Comparison of ENCODE assay signal across 11 cellular contexts in the genomic region with DNA sequence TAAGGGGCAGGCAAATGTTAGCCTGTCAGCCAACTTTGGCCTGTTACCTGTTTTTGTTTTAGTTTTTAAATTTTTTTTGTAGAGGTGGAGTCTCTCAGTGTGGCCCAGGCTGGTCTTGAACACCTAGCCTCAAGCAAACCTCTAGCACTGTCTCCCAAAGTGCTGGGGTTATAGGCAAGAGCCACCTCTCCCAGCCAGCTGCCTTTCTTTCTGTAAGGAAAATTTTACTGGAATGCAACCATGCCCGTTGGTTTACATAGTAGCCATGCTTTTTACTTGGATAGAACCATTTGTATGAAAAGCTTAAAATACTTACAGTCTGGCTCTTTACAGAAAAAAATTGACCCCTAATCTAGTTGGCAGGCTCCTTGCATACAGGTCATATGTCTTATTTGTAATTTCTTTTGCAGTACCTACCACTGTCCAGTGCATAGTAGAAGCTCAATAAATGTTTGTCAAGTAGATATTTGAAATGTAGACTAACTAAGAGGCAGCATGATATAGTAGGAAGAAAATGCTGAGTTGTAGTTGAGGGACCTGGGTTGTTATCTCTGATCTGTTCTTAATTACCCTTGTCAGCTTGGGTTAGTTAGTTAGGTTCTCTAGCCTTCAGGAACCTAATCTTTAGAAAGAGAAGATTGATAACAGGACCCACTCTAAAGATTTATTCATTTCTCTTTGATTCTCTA. TPM values are rescaled to one million over a fixed set of nuclear protein-coding genes. Genes with fewer than 3 reads are reported as not detected.
DNase-seq lines count a peak whose midpoint lies in the region; ATAC-seq and TF ChIP-seq lines count a peak whose summit lies in the region.
"Had no signal": no experiment of that assay in that cellular context is flagged by ENCODE, and none has a peak within 500 bp of the region (broad histone marks: within the 10 kb centered on the region; RNA-seq: fewer than 3 reads in every experiment).

No MANE protein-coding gene starts in this region.

- H3K27me3 Mint-ChIP-seq in activated T-helper 2 cell treated with anti-CD3 and anti-CD28 coated beads, Interferon-gamma antibody, Interleukin-2, Interleukin-4, amounts not matched to agents 10 μg/mL and 5 μg/mL and 100 μg/mL, durations not matched to agents 14 hours and 24 hours and 36 hours (ENCODE audit: low read depth) = no peaks in the 10 kb centered on the region
- H3K27me3 Mint-ChIP-seq in memory B cell = no peaks in the 10 kb centered on the region
- H3K27me3 Mint-ChIP-seq in H9 (ENCODE audit: low read depth) = no peaks in the 10 kb centered on the region

- no peak overlapping the region for H2BK5ac ChIP-seq in H9 (ENCODE audit: insufficient read length, low read length)

- peaks cover 5% of the 10 kb centered on the region; the same call in 1 of the 2 replicates for H3K79me2 ChIP-seq in H9 (ENCODE audit: insufficient read depth, low read length)

- H3K9ac ChIP-seq in H9 (ENCODE audit: extremely low read depth, insufficient read length, low read length) = no peak overlapping the region

- no peaks in the 10 kb centered on the region for H3K4me1 ChIP-seq in A673 (ENCODE audit: insufficient read depth, low read length, poor library complexity, severe bottlenecking)
- no peaks in the 10 kb centered on the region for H3K4me1 ChIP-seq in H9 (ENCODE audit: insufficient read depth, low read length)

- H3K9me3 ChIP-seq in A673 (ENCODE audit: low read depth, low read length, poor library complexity, severe bottlenecking) (no peaks in the 10 kb centered on the region), H9 (ENCODE audit: control insufficient read depth, low read depth, low read length) (no peaks in the 10 kb centered on the region)
- H3K9me3 ChIP-seq: SJSA1 had no signal

- H3T11ph ChIP-seq in H9 (ENCODE audit: low read length) = no peak overlapping the region

- no peak overlapping the region for H3K18ac ChIP-seq in H9 (ENCODE audit: insufficient read length, low read depth, low read length)

- peaks cover 82% of the 10 kb centered on the region for H3K36me3 ChIP-seq in A673 (ENCODE audit: insufficient read depth, low read length, poor library complexity, severe bottlenecking)

- H4K5ac ChIP-seq in H9 (ENCODE audit: insufficient read length, low read depth, low read length) = no peak overlapping the region

- peaks cover 9% of the 10 kb centered on the region for H3K23me2 ChIP-seq in H9 (ENCODE audit: insufficient read length, low read depth, low read length, poor library complexity, severe bottlenecking)

- no peak overlapping the region for H2BK20ac ChIP-seq in H9 (ENCODE audit: low read depth, low read length, poor library complexity, severe bottlenecking)

- H3K27me3 ChIP-seq in A673 (replicated peaks; ENCODE audit: insufficient read depth, low read depth, low read length, poor library complexity) = no peaks in the 10 kb centered on the region
- H3K27me3 ChIP-seq in H9 (ENCODE audit: insufficient read depth, low read length) = no peaks in the 10 kb centered on the region
- H3K27me3 ChIP-seq: SJSA1 had no signal

- H3K27ac Mint-ChIP-seq in activated T-helper 2 cell treated with anti-CD3 and anti-CD28 coated beads, Interferon-gamma antibody, Interleukin-2, Interleukin-4, amounts not matched to agents 10 μg/mL and 5 μg/mL and 100 μg/mL, durations not matched to agents 14 hours and 24 hours and 36 hours = peak overlapping the region; percentile 24
- H3K27ac Mint-ChIP-seq in memory B cell (peak overlapping the region; percentile 55), H9 (peak overlapping the region in 1 of 3 experiments; percentile 67; a peak in 1 of 7 replicates)

- no peak overlapping the region for H2BK120ac ChIP-seq in H9 (ENCODE audit: low read depth, low read length, poor library complexity, severe bottlenecking)

- no peak overlapping the region for H2BK15ac ChIP-seq in H9 (ENCODE audit: low read depth, low read length)

- H4K8ac ChIP-seq in H9 (replicated peaks; ENCODE audit: insufficient read length, low read depth, low read length) = no peak overlapping the region

- POLR2A ChIA-PET in A673 (lab: Charles Lee; ENCODE audit: low non-redundant PET) = interaction anchor here (0.6 kb wide), 1 partner anchor 550 kb away, joined by 14 read pairs; no protein-coding TSS in a partner anchor

- ATAC-seq in memory B cell (ENCODE audit: low read depth) (no peak), GM19023 (IDR thresholded peaks at IDR 0.05; ENCODE audit: unreplicated experiment) (no peak)
- ATAC-seq: HCT116 had no signal

- peaks cover 39% of the 10 kb centered on the region for H3K4me1 Mint-ChIP-seq in activated T-helper 2 cell treated with anti-CD3 and anti-CD28 coated beads, Interferon-gamma antibody, Interleukin-2, Interleukin-4, amounts not matched to agents 10 μg/mL and 5 μg/mL and 100 μg/mL, durations not matched to agents 14 hours and 24 hours and 36 hours (ENCODE audit: low read depth)
- H3K4me1 Mint-ChIP-seq in memory B cell (peaks cover 16% of the 10 kb centered on the region), H9 (peaks cover 4 to 13% of the 10 kb centered on the region in 2 experiments; a peak in 3 of 4 replicates)

- H3K4ac ChIP-seq in H9 (ENCODE audit: low read depth, low read length) = no peak overlapping the region

- no peak overlapping the region for H3K56ac ChIP-seq in H9 (ENCODE audit: insufficient read length, low read depth, low read length)

- no peak overlapping the region for H3K4me3 ChIP-seq in A673 (ENCODE audit: low read depth, low read length, poor library complexity, severe bottlenecking)
- peak overlapping the region; percentile 84 for H3K4me3 ChIP-seq in GM08714 (ENCODE audit: low read length)
- H3K4me3 ChIP-seq: SJSA1 had no signal

- intact Hi-C loops in A673 (cut with micrococcal nuclease; ENCODE audit: unreplicated experiment) = no loop called here
- intact Hi-C loops in activated T-helper 2 cell treated with anti-CD3 and anti-CD28 coated beads, Interferon-gamma antibody, Interleukin-2, Interleukin-4, amounts not matched to agents 10 μg/mL and 5 μg/mL and 100 μg/mL, durations not matched to agents 14 hours and 24 hours and 36 hours (cut with micrococcal nuclease) = no loop called here

- H3K36me3 Mint-ChIP-seq in activated T-helper 2 cell treated with anti-CD3 and anti-CD28 coated beads, Interferon-gamma antibody, Interleukin-2, Interleukin-4, amounts not matched to agents 10 μg/mL and 5 μg/mL and 100 μg/mL, durations not matched to agents 14 hours and 24 hours and 36 hours (ENCODE audit: low read depth) = peaks cover 83% of the 10 kb centered on the region
- peaks cover 8% of the 10 kb centered on the region for H3K36me3 Mint-ChIP-seq in memory B cell
- H3K36me3 Mint-ChIP-seq in H9 (ENCODE audit: insufficient read depth in 1 of 3, low read depth in 3 of 3) = peaks cover 27 to 80% (median 70%) of the 10 kb centered on the region in 3 experiments

- no peaks in the 10 kb centered on the region for H3K79me1 ChIP-seq in H9 (ENCODE audit: insufficient read depth, low read depth, low read length, poor library complexity, severe bottlenecking)

- no peaks in the 10 kb centered on the region for H3K9me3 Mint-ChIP-seq in activated T-helper 2 cell treated with anti-CD3 and anti-CD28 coated beads, Interferon-gamma antibody, Interleukin-2, Interleukin-4, amounts not matched to agents 10 μg/mL and 5 μg/mL and 100 μg/mL, durations not matched to agents 14 hours and 24 hours and 36 hours
- H3K9me3 Mint-ChIP-seq in memory B cell (no peaks in the 10 kb centered on the region), H9 (peaks cover 0 to 2% of the 10 kb centered on the region in 2 experiments; a peak in 1 of 5 replicates)

- no CpG with 5 or more reads among the region's 1 CpG for WGBS in H9 (ENCODE audit: extremely low coverage, insufficient read length, low lambda C conversion rate)

- no peak overlapping the region for H2AK5ac ChIP-seq in H9 (ENCODE audit: insufficient read length, low read length)

- CTCF ChIA-PET in A673 (lab: Charles Lee) = no interaction called here

- H4K20me1 ChIP-seq in H9 (ENCODE audit: control insufficient read depth, insufficient read depth, insufficient read length) = no peaks in the 10 kb centered on the region

- H3K14ac ChIP-seq in H9 (ENCODE audit: insufficient read depth, low read length) = no peak overlapping the region

- no peak overlapping the region for H3K4me2 ChIP-seq in H9 (ENCODE audit: insufficient read depth, insufficient read length, low read length)

- peak overlapping the region; percentile 46 for H3K4me3 Mint-ChIP-seq in activated T-helper 2 cell treated with anti-CD3 and anti-CD28 coated beads, Interferon-gamma antibody, Interleukin-2, Interleukin-4, amounts not matched to agents 10 μg/mL and 5 μg/mL and 100 μg/mL, durations not matched to agents 14 hours and 24 hours and 36 hours (ENCODE audit: low read depth)
- H3K4me3 Mint-ChIP-seq in memory B cell (no peak overlapping the region), H9 (peak overlapping the region in 1 of 2 experiments; percentile 14; a peak in 1 of 5 replicates)

- peak overlapping the region; percentile 12 for H3K27ac ChIP-seq in A673 (ENCODE audit: low read depth, low read length, poor library complexity, severe bottlenecking)
- H3K27ac ChIP-seq in H9 (ENCODE audit: insufficient read length, low read depth, low read length) = no peak overlapping the region
- H3K27ac ChIP-seq: SJSA1 had no signal

- DNase-seq in A673 (ENCODE audit: low spot score) (no peak), memory B cell (ENCODE audit: low spot score in 2 of 2) (no peak), H9 (no peak), ACHN (no peak), DMS 273 treated with DMSO at 0.1 percent for 48 hours (lab: John Stamatoyannopoulos, UW) (no peak)
- DNase-seq in activated T-helper 2 cell treated with anti-CD3 and anti-CD28 coated beads, Interferon-gamma antibody, Interleukin-2, Interleukin-4, amounts not matched to agents 10 μg/mL and 5 μg/mL and 100 μg/mL, durations not matched to agents 14 hours and 24 hours and 36 hours (ENCODE audit: low spot score) = no peak
- DNase-seq: NCI-H2081 had no signal

- no peak overlapping the region for H2AFZ ChIP-seq in H9 (ENCODE audit: low read length)

- in situ Hi-C loops in ACHN (cut with HindIII; ENCODE audit: low pct_ligation_motif_present, low pct_unique_long_range_greater_than_20kb, low sequenced_read_pairs) = no loop called here

- no peak overlapping the region for H2BK12ac ChIP-seq in H9 (ENCODE audit: insufficient read length, low read depth, low read length)

- TF ChIP-seq CTCF in A673 (conservative IDR thresholded peaks at IDR 0.05; ENCODE audit: low read depth, low read length) (no peak), H9 (conservative IDR thresholded peaks at IDR 0.05) (no peak)

- H3K23ac ChIP-seq in H9 (ENCODE audit: insufficient read length, low read depth, low read length) = no peak overlapping the region

- no TSS peak for BruUV-seq in A673 (replicated peaks; lab: Mats Ljungman, UMichigan)

- H4K91ac ChIP-seq in H9 (ENCODE audit: insufficient read length, low read depth, low read length) = no peak overlapping the region

RNA-seq across cellular contexts. Expression of gene MDM2, which starts 4.7 kb away (rescaled TPM):
- total RNA-seq in A673 (2021) (132 and 149 TPM in 2 replicates), H9 (2021) (159 and 162 TPM in 2 replicates)
- 180 and 194 TPM in 2 replicates for total RNA-seq in activated T-helper 2 cell treated with anti-CD3 and anti-CD28 coated beads, Interferon-gamma antibody, Interleukin-2, Interleukin-4, amounts not matched to agents 10 μg/mL and 5 μg/mL and 100 μg/mL, durations not matched to agents 14 hours and 24 hours and 36 hours
